Comparison of ENCODE assay signal across 14 cellular contexts in the genomic region with DNA sequence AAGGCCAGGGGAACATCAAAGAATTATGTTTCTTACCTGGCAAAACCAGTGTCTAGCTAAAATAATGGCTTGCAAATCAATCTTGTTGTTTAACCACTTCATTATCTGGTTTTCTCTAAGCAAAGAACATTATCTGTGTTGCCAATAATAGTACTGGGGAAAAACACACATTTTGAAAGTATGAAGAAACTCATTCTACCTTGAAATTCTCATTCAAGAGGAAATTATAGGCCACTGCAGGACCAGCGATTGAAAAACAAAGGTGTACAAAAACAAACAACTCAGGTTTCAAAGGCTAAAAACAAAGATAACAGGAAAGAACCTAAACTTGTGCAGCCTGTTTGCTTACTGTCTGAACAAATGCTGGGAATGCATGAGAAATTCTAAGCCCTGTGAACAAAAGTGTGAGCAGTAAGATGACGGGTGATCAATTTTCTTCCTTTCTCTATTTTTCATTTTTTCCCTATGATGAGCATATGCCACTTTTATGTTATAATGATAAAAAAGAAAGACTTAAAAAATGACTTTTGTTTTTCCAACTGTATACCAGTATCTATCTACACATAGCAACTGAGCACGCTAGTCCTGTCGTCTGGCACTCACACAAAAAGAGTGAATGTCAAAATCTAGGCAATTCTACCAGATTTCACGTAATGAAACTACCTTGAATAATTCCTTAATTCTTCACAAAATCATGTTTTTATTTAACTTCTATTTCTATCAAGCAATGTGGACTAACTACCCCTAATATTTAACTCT.
A peak's percentile ranks its signal among the peaks of the same experiment; 100 is the strongest.
DNase-seq lines count a peak whose midpoint lies in the region; ATAC-seq and TF ChIP-seq lines count a peak whose summit lies in the region.
"Had no signal": no experiment of that assay in that cellular context is flagged by ENCODE, and none has a peak within 500 bp of the region (broad histone marks: within the 10 kb centered on the region; RNA-seq: fewer than 3 reads in every experiment).

No MANE protein-coding gene starts in this region.

- ATAC-seq in activated B cell treated with CpG ODN at 0.5 μM for 24 hours (ENCODE audit: low read depth) (no peak), T-cell (replicated peaks in 1 of 4) (no peak)

- POLR2A ChIA-PET in activated B cell treated with CpG ODN at 0.5 μM for 24 hours (lab: Charles Lee) (interaction anchor here (1.0 kb wide), 1 partner anchor 22 kb away, joined by 3 read pairs; no protein-coding TSS in a partner anchor), T-cell (lab: Charles Lee) (no interaction called here)

- H3K9me3 Mint-ChIP-seq in T-helper 1 cell treated with Interleukin-12 subunit alpha and Interleukin-12 subunit beta and Interleukin-4 antibody, amounts not matched to agents 30 μg/mL and 1 μg/mL, for 36 hours: peaks cover 10% of the 10 kb centered on the region
- H3K9me3 Mint-ChIP-seq in activated B cell treated with CpG ODN at 0.5 μM for 24 hours: peaks cover 4% of the 10 kb centered on the region
- peaks cover 5% of the 10 kb centered on the region for H3K9me3 Mint-ChIP-seq in type B pancreatic cell
- peaks cover 0 to 6% (median 2%) of the 10 kb centered on the region in 3 donors for H3K9me3 Mint-ChIP-seq in T-cell

- intact Hi-C loops in activated B cell treated with CpG ODN at 0.5 μM for 24 hours (cut with micrococcal nuclease): no loop called here

- H3K4me3 Mint-ChIP-seq in T-helper 1 cell treated with Interleukin-12 subunit alpha and Interleukin-12 subunit beta and Interleukin-4 antibody, amounts not matched to agents 30 μg/mL and 1 μg/mL, for 36 hours: no peak overlapping the region
- H3K4me3 Mint-ChIP-seq in activated B cell treated with CpG ODN at 0.5 μM for 24 hours (no peak overlapping the region), type B pancreatic cell (peak overlapping the region; percentile 27), T-cell (no peak overlapping the region)
- H3K4me3 Mint-ChIP-seq: activated T-cell treated with anti-CD3 and anti-CD28 coated beads, Interleukin-2, amount 50 U/mL, for 24 hours had no signal

- DNase-seq in T-helper 1 cell (no peak), HuH-7 (ENCODE audit: low spot score) (peak; percentile 67), activated B cell treated with CpG ODN at 0.5 μM for 24 hours (no peak), type B pancreatic cell (ENCODE audit: extremely low spot score, unreplicated experiment) (no peak), T-cell (no peak), CD1c-positive myeloid dendritic cell (ENCODE audit: extremely low spot score) (no peak)
- DNase-seq in activated CD8-positive, alpha-beta memory T cell treated with anti-CD3 and anti-CD28 coated beads, Interleukin-2, amount 50 U/mL, for 4 hours: no peak
- DNase-seq: activated T-cell treated with anti-CD3 and anti-CD28 coated beads, Interleukin-2, amount 50 U/mL, for 24 hours; cortex of kidney; MG63; NCI-H510A treated with DMSO at 0.1 percent for 48 hours; posterior cingulate gyrus; SHP77 had no signal

- peaks cover 23% of the 10 kb centered on the region for H3K4me1 Mint-ChIP-seq in T-helper 1 cell treated with Interleukin-12 subunit alpha and Interleukin-12 subunit beta and Interleukin-4 antibody, amounts not matched to agents 30 μg/mL and 1 μg/mL, for 36 hours (ENCODE audit: low read depth)
- H3K4me1 Mint-ChIP-seq in activated B cell treated with CpG ODN at 0.5 μM for 24 hours (peaks cover 20% of the 10 kb centered on the region), type B pancreatic cell (ENCODE audit: unreplicated experiment) (no peaks in the 10 kb centered on the region), T-cell (peaks cover 5 to 15% (median 8%) of the 10 kb centered on the region in 3 donors)

- H3K27me3 Mint-ChIP-seq in T-helper 1 cell treated with Interleukin-12 subunit alpha and Interleukin-12 subunit beta and Interleukin-4 antibody, amounts not matched to agents 30 μg/mL and 1 μg/mL, for 36 hours (ENCODE audit: low read depth): no peaks in the 10 kb centered on the region
- H3K27me3 Mint-ChIP-seq in activated B cell treated with CpG ODN at 0.5 μM for 24 hours: no peaks in the 10 kb centered on the region
- no peaks in the 10 kb centered on the region for H3K27me3 Mint-ChIP-seq in type B pancreatic cell
- no peaks in the 10 kb centered on the region for H3K27me3 Mint-ChIP-seq in T-cell
- H3K27me3 Mint-ChIP-seq: activated T-cell treated with anti-CD3 and anti-CD28 coated beads, Interleukin-2, amount 50 U/mL, for 24 hours had no signal

- CTCF ChIA-PET in activated B cell treated with CpG ODN at 0.5 μM for 24 hours (lab: Charles Lee) (no interaction called here), T-cell (lab: Charles Lee) (no interaction called here)

- no peak for TF ChIP-seq CTCF in activated B cell treated with CpG ODN at 0.5 μM for 24 hours (IDR thresholded peaks at IDR 0.05)
- no peak for TF ChIP-seq CTCF in type B pancreatic cell (conservative IDR thresholded peaks at IDR 0.05)

- H3K36me3 Mint-ChIP-seq in T-helper 1 cell treated with Interleukin-12 subunit alpha and Interleukin-12 subunit beta and Interleukin-4 antibody, amounts not matched to agents 30 μg/mL and 1 μg/mL, for 36 hours (ENCODE audit: low read depth): peaks cover 9% of the 10 kb centered on the region
- no peaks in the 10 kb centered on the region for H3K36me3 Mint-ChIP-seq in activated B cell treated with CpG ODN at 0.5 μM for 24 hours (ENCODE audit: low read depth)
- peaks cover 3% of the 10 kb centered on the region for H3K36me3 Mint-ChIP-seq in type B pancreatic cell
- H3K36me3 Mint-ChIP-seq in T-cell: no peaks in the 10 kb centered on the region

- peak overlapping the region; percentile 49 for H3K27ac Mint-ChIP-seq in T-helper 1 cell treated with Interleukin-12 subunit alpha and Interleukin-12 subunit beta and Interleukin-4 antibody, amounts not matched to agents 30 μg/mL and 1 μg/mL, for 36 hours
- H3K27ac Mint-ChIP-seq in activated B cell treated with CpG ODN at 0.5 μM for 24 hours (peak overlapping the region; percentile 15), type B pancreatic cell (peak overlapping the region; percentile 30), T-cell (no peak overlapping the region)
- H3K27ac Mint-ChIP-seq: activated T-cell treated with anti-CD3 and anti-CD28 coated beads, Interleukin-2, amount 50 U/mL, for 24 hours had no signal

Comparison
In these comparisons a context has a peak if more than half of its experiments do, and no peak if none do; other contexts are left out.
1. H3K27ac Mint-ChIP-seq: peak in T-helper 1 cell treated with Interleukin-12 subunit alpha and Interleukin-12 subunit beta and Interleukin-4 antibody, amounts not matched to agents 30 μg/mL and 1 μg/mL, for 36 hours (single experiment), activated B cell treated with CpG ODN at 0.5 μM for 24 hours (single experiment) and type B pancreatic cell (single experiment); none in T-cell (0 of 2).